19 cellular contexts compared by ENCODE assay signal in genomic region chr3:61222428-61222827, GRCh38. TPM values are rescaled to one million over a fixed set of nuclear protein-coding genes. Genes with fewer than 3 reads are reported as not detected.
DNase-seq lines count a peak whose midpoint lies in the region; TF ChIP-seq lines count a peak whose summit lies in the region.
"Had no signal": no experiment of that assay in that cellular context is flagged by ENCODE, and none has a peak within 500 bp of the region (broad histone marks: within the 10 kb centered on the region; RNA-seq: fewer than 3 reads in every experiment).

No MANE protein-coding gene starts in this region.

- peak; percentile 10 for TF ChIP-seq RAD21 in neural cell (conservative IDR thresholded peaks at IDR 0.05)

- intact Hi-C loops in activated CD4-positive, alpha-beta T cell treated with anti-CD3 and anti-CD28 coated beads, Interleukin-2, amount 10 ng/mL, durations not matched to agents 24 days and 14 days (cut with micrococcal nuclease) = no loop called here
- intact Hi-C loops in uterus (cut with DNase I; ENCODE audit: low total_unique reads) = no loop called here

- no peaks in the 10 kb centered on the region for H3K36me3 Mint-ChIP-seq in activated CD4-positive, alpha-beta T cell treated with anti-CD3 and anti-CD28 coated beads, Interleukin-2, amount 10 ng/mL, durations not matched to agents 24 days and 14 days (ENCODE audit: low read depth)

- no peaks in the 10 kb centered on the region for H3K4me1 Mint-ChIP-seq in activated CD4-positive, alpha-beta T cell treated with anti-CD3 and anti-CD28 coated beads, Interleukin-2, amount 10 ng/mL, durations not matched to agents 24 days and 14 days
- H3K4me1 Mint-ChIP-seq: CD4-positive, alpha-beta memory T cell had no signal

- no peaks in the 10 kb centered on the region for H3K79me2 ChIP-seq in neural cell (replicated peaks; ENCODE audit: insufficient read depth, low read length)

- H3F3A ChIP-seq in neural cell (ENCODE audit: insufficient read depth, low read length, poor library complexity, severe bottlenecking) = no peaks in the 10 kb centered on the region

- H3K27me3 ChIP-seq in neural cell (ENCODE audit: insufficient read depth, low read depth, low read length) (no peaks in the 10 kb centered on the region), uterus (no peaks in the 10 kb centered on the region)

- H3K27ac ChIP-seq in neural cell (ENCODE audit: low read length) (peak overlapping the region; percentile 42), uterus (no peak overlapping the region)
- H3K27ac ChIP-seq: A549 had no signal

- H3K27ac Mint-ChIP-seq in activated CD4-positive, alpha-beta T cell treated with anti-CD3 and anti-CD28 coated beads, Interleukin-2, amount 10 ng/mL, durations not matched to agents 24 days and 14 days = no peak overlapping the region
- H3K27ac Mint-ChIP-seq: CD4-positive, alpha-beta memory T cell; HFFc6 had no signal

- H3K36me3 ChIP-seq in neural cell (ENCODE audit: insufficient read depth, low read length) (no peaks in the 10 kb centered on the region), uterus (no peaks in the 10 kb centered on the region)
- H3K36me3 ChIP-seq: HAP-1 had no signal

- TF ChIP-seq POLR2A in uterus (IDR thresholded peaks at IDR 0.05) = no peak

- no peaks in the 10 kb centered on the region for H3K4me1 ChIP-seq in uterus
- H3K4me1 ChIP-seq: A549, HAP-1 had no signal

- H3K9me3 Mint-ChIP-seq in activated CD4-positive, alpha-beta T cell treated with anti-CD3 and anti-CD28 coated beads, Interleukin-2, amount 10 ng/mL, durations not matched to agents 24 days and 14 days = peaks cover 3% of the 10 kb centered on the region

- DNase-seq in NCI-H82 (lab: John Stamatoyannopoulos, UW) (peak; percentile 35), NCI-H82 treated with DMSO at 0.1 percent for 48 hours (lab: John Stamatoyannopoulos, UW; ENCODE audit: unreplicated experiment) (no peak), pons (ENCODE audit: low spot score) (peak; percentile 23), germinal center (ENCODE audit: low spot score) (no peak), uterus (no peak)
- no peak for DNase-seq in activated CD4-positive, alpha-beta T cell treated with anti-CD3 and anti-CD28 coated beads, Interleukin-2, amount 10 ng/mL, durations not matched to agents 24 days and 14 days
- DNase-seq: 8988T; ACHN; Calu3; CD4-positive, alpha-beta memory T cell; COR-L47; DMS79; EL; GF-D8; GOT3; HFFc6 had no signal

- H2AFZ ChIP-seq in neural cell (ENCODE audit: low read depth, low read length) = no peak overlapping the region

- no peak overlapping the region for H3K9ac ChIP-seq in neural cell (ENCODE audit: low read length)

- no peaks in the 10 kb centered on the region for H3K9me2 ChIP-seq in neural cell (ENCODE audit: insufficient read depth, low read length)

- H4K20me1 ChIP-seq in neural cell (ENCODE audit: insufficient read depth) = no peaks in the 10 kb centered on the region

- H3K4me3 ChIP-seq in neural cell (ENCODE audit: low read length) = peak overlapping the region; percentile 43
- H3K4me3 ChIP-seq in uterus = no peak overlapping the region
- H3K4me3 ChIP-seq: A549, HAP-1 had no signal

- no peak overlapping the region for H3K4me3 Mint-ChIP-seq in activated CD4-positive, alpha-beta T cell treated with anti-CD3 and anti-CD28 coated beads, Interleukin-2, amount 10 ng/mL, durations not matched to agents 24 days and 14 days
- H3K4me3 Mint-ChIP-seq: CD4-positive, alpha-beta memory T cell; HFFc6 had no signal

- peak overlapping the region; percentile 28 for H3K4me2 ChIP-seq in neural cell (ENCODE audit: low read length)
- H3K4me2 ChIP-seq: A549 had no signal

- TF ChIP-seq CTCF in neural cell (IDR thresholded peaks at IDR 0.05; ENCODE audit: poor library complexity, severe bottlenecking) (no peak), uterus (IDR thresholded peaks at IDR 0.05) (no peak)

- H3K9me3 ChIP-seq in neural cell (ENCODE audit: low read length) (no peaks in the 10 kb centered on the region), uterus (no peaks in the 10 kb centered on the region)
- H3K9me3 ChIP-seq: A549, HAP-1 had no signal

- no peaks in the 10 kb centered on the region for H3K27me3 Mint-ChIP-seq in activated CD4-positive, alpha-beta T cell treated with anti-CD3 and anti-CD28 coated beads, Interleukin-2, amount 10 ng/mL, durations not matched to agents 24 days and 14 days
- H3K27me3 Mint-ChIP-seq: CD4-positive, alpha-beta memory T cell had no signal

- TF ChIP-seq EP300 in neural cell (conservative IDR thresholded peaks at IDR 0.05; ENCODE audit: poor library complexity, severe bottlenecking) = peak; percentile 83

TF ChIP-seq in neural cell, 6 proteins besides CTCF, POLR2A, EP300 and RAD21:
- TF ChIP-seq TAF1 (IDR thresholded peaks at IDR 0.05; ENCODE audit: low read depth) = no peak
- TF ChIP-seq SMC3 (conservative IDR thresholded peaks at IDR 0.05; ENCODE audit: poor library complexity) = no peak
- TF ChIP-seq MXI1 (conservative IDR thresholded peaks at IDR 0.05; ENCODE audit: poor library complexity, severe bottlenecking) = no peak
- TF ChIP-seq EZH2 (IDR thresholded peaks at IDR 0.05; ENCODE audit: borderline replicate concordance, insufficient read depth, low read length, poor library complexity, severe bottlenecking) = no peak
- TF ChIP-seq POLR2AphosphoS5 (IDR thresholded peaks at IDR 0.05) = peak; percentile 78
- TF ChIP-seq, protein P1, sequence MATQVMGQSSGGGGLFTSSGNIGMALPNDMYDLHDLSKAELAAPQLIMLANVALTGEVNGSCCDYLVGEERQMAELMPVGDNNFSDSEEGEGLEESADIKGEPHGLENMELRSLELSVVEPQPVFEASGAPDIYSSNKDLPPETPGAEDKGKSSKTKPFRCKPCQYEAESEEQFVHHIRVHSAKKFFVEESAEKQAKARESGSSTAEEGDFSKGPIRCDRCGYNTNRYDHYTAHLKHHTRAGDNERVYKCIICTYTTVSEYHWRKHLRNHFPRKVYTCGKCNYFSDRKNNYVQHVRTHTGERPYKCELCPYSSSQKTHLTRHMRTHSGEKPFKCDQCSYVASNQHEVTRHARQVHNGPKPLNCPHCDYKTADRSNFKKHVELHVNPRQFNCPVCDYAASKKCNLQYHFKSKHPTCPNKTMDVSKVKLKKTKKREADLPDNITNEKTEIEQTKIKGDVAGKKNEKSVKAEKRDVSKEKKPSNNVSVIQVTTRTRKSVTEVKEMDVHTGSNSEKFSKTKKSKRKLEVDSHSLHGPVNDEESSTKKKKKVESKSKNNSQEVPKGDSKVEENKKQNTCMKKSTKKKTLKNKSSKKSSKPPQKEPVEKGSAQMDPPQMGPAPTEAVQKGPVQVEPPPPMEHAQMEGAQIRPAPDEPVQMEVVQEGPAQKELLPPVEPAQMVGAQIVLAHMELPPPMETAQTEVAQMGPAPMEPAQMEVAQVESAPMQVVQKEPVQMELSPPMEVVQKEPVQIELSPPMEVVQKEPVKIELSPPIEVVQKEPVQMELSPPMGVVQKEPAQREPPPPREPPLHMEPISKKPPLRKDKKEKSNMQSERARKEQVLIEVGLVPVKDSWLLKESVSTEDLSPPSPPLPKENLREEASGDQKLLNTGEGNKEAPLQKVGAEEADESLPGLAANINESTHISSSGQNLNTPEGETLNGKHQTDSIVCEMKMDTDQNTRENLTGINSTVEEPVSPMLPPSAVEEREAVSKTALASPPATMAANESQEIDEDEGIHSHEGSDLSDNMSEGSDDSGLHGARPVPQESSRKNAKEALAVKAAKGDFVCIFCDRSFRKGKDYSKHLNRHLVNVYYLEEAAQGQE (IDR thresholded peaks at IDR 0.05; ENCODE audit: borderline replicate concordance) = peak; percentile 50
TF ChIP-seq in neural cell: peak in this region for 2.

RNA-seq across cellular contexts. Expression of gene FHIT, which starts 28.8 kb away (rescaled TPM):
- 0.46 TPM in 1 of 2 replicates, not detected in the other for polyA plus RNA-seq in neural cell
- polyA minus RNA-seq in neural cell = 0.35 TPM in 1 of 2 replicates, not detected in the other
- 23.8 and 27.7 TPM in 2 replicates for total RNA-seq in activated CD4-positive, alpha-beta T cell treated with anti-CD3 and anti-CD28 coated beads, Interleukin-2, amount 10 ng/mL, durations not matched to agents 24 days and 14 days
- 10 to 100 TPM in 1 of 4 donors, 1 to 10 TPM in 3; 1.3 to 15.2 (median 7.3) TPM for total RNA-seq in uterus

Comparison
In these comparisons a context has a peak if more than half of its experiments do, and no peak if none do; other contexts are left out.
1. DNase-seq: peak in NCI-H82 (single experiment) and pons (single experiment); none in NCI-H82 treated with DMSO at 0.1 percent for 48 hours (single experiment), germinal center (single experiment), activated CD4-positive, alpha-beta T cell treated with anti-CD3 and anti-CD28 coated beads, Interleukin-2, amount 10 ng/mL, durations not matched to agents 24 days and 14 days (single experiment) and uterus (0 of 2).